Comparison of ENCODE assay signal across 1 cellular context in the genomic region with DNA sequence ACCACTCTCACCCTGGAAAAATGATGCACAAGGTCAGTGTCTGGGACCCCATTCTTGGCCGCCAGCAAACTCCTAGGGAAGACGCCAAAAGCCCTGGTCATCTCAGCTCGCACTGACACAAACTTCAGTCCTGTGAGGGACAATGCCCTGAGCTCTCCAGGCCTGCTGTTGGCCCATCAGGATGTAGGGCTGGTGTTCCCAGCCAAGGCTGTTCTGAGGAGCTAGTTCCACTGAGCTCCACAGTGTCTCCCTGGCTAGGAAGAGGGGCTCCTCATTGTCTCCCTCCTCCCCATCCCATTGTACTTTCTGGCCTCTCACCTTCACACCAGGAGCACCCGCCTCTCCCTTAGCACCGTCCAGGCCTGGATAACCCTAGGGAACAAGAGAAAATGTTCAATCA.
TF ChIP-seq lines count a peak whose summit lies in the region.

No MANE protein-coding gene starts in this region.

TF ChIP-seq in H1, 55 proteins besides CTCF, POLR2A, EP300 and RAD21:
- TF ChIP-seq GABPA (IDR thresholded peaks at IDR 0.05; ENCODE audit: borderline replicate concordance, insufficient read depth, low read length): no peak
- no peak for TF ChIP-seq RBBP5 (IDR thresholded peaks at IDR 0.05; ENCODE audit: borderline replicate concordance, low read depth, low read length)
- TF ChIP-seq TEAD4 (IDR thresholded peaks at IDR 0.05; ENCODE audit: low read depth, low read length): no peak
- no peak for TF ChIP-seq SAP30 (IDR thresholded peaks at IDR 0.05; ENCODE audit: insufficient read depth, insufficient replicate concordance, low read length)
- TF ChIP-seq BCL11A (IDR thresholded peaks at IDR 0.05; ENCODE audit: low read depth in 2 of 2, low read length in 2 of 2): no peak
- no peak for TF ChIP-seq CBX8 (IDR thresholded peaks at IDR 0.05; ENCODE audit: borderline replicate concordance, low read depth, low read length)
- TF ChIP-seq, protein P1, sequence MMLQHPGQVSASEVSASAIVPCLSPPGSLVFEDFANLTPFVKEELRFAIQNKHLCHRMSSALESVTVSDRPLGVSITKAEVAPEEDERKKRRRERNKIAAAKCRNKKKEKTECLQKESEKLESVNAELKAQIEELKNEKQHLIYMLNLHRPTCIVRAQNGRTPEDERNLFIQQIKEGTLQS (IDR thresholded peaks at IDR 0.05; ENCODE audit: insufficient read depth, low read depth, low read length): no peak
- TF ChIP-seq MAFK (IDR thresholded peaks at IDR 0.05; ENCODE audit: low read depth, low read length): no peak
- TF ChIP-seq TAF7 (optimal IDR thresholded peaks at IDR 0.05; ENCODE audit: borderline replicate concordance, low read depth, low read length): no peak
- TF ChIP-seq NRF1 (IDR thresholded peaks at IDR 0.05; ENCODE audit: low read depth, low read length): no peak
